ENCODE assay signal across 10 cellular contexts in the genomic region with DNA sequence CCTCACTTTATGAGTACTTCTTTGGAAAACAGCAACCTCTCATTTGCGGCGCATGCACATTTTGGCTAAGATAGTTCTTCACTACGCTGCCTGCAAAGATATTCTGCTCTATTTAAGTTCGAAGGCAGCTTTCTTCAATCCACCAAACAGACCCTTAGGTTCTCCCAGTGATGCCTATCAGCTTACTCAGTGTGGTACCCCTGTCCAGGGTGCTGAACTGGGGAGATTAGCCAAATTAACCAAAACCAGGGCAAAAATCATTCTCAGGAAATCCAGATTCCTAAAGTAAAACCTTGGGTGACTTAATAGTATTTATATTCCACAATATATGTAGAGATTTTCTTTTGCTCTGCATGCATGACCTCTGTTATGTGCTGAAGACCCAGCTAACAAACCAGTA.
DNase-seq lines count a peak whose midpoint lies in the region; ATAC-seq and TF ChIP-seq lines count a peak whose summit lies in the region.
"Had no signal": no experiment of that assay in that cellular context is flagged by ENCODE, and none has a peak within 500 bp of the region (broad histone marks: within the 10 kb centered on the region; RNA-seq: fewer than 3 reads in every experiment).

No MANE protein-coding gene starts in this region.

- TF ChIP-seq CTCF in cardiac muscle cell (IDR thresholded peaks at IDR 0.05; ENCODE audit: low read depth, low read length) (no peak), heart left ventricle (IDR thresholded peaks at IDR 0.05) (no peak), PC-3 (conservative IDR thresholded peaks at IDR 0.05; ENCODE audit: low read depth, low read length) (no peak), fibroblast of mammary gland (conservative IDR thresholded peaks at IDR 0.05; ENCODE audit: control insufficient read depth, insufficient read depth, low read depth, low read length) (no peak), testis (IDR thresholded peaks at IDR 0.05) (no peak)

- no peak overlapping the region for H3K4me2 ChIP-seq in PC-3 (ENCODE audit: low read length)
- H3K4me2 ChIP-seq: BLaER1 had no signal

- H3K36me3 Mint-ChIP-seq in activated T-cell treated with anti-CD3 and anti-CD28 coated beads, Interleukin-2, amount 50 U/mL, for 4 hours (ENCODE audit: insufficient read depth): no peaks in the 10 kb centered on the region

- H3K27me3 ChIP-seq in cardiac muscle cell (no peaks in the 10 kb centered on the region), heart left ventricle (peaks cover 0 to 3% (median 0%) of the 10 kb centered on the region in 9 donors), PC-3 (ENCODE audit: low read length) (no peaks in the 10 kb centered on the region), testis (no peaks in the 10 kb centered on the region)
- H3K27me3 ChIP-seq: BLaER1 had no signal

- no peak overlapping the region for H2AFZ ChIP-seq in PC-3 (ENCODE audit: low read length)

- no peaks in the 10 kb centered on the region for H3K4me1 Mint-ChIP-seq in activated T-cell treated with anti-CD3 and anti-CD28 coated beads, Interleukin-2, amount 50 U/mL, for 4 hours (ENCODE audit: low read depth)

- no peak overlapping the region for H3K4me3 Mint-ChIP-seq in activated T-cell treated with anti-CD3 and anti-CD28 coated beads, Interleukin-2, amount 50 U/mL, for 4 hours

- H3K9me3 ChIP-seq in cardiac muscle cell (ENCODE audit: low read depth): no peaks in the 10 kb centered on the region
- H3K9me3 ChIP-seq in heart left ventricle: peaks cover 0 to 2% (median 0%) of the 10 kb centered on the region in 12 donors
- H3K9me3 ChIP-seq in PC-3 (ENCODE audit: low read length): no peaks in the 10 kb centered on the region
- H3K9me3 ChIP-seq in testis: no peaks in the 10 kb centered on the region
- H3K9me3 ChIP-seq: BLaER1 had no signal

- peaks cover 9% of the 10 kb centered on the region for H3K9me3 Mint-ChIP-seq in activated T-cell treated with anti-CD3 and anti-CD28 coated beads, Interleukin-2, amount 50 U/mL, for 4 hours

- no peak for TF ChIP-seq POLR2A in heart left ventricle (IDR thresholded peaks at IDR 0.05)
- TF ChIP-seq POLR2A in testis (IDR thresholded peaks at IDR 0.05): no peak

- peak; percentile 9 to 68 for DNase-seq in cardiac muscle cell (ENCODE audit: low read depth in 1 of 2, low spot score in 1 of 2)
- no peak for DNase-seq in heart left ventricle
- peak; percentile 48 for DNase-seq in PC-3
- DNase-seq in fibroblast of mammary gland (ENCODE audit: low read depth): peak; percentile 46
- peak; percentile 17 for DNase-seq in testis
- no peak for DNase-seq in activated T-cell treated with anti-CD3 and anti-CD28 coated beads, Interleukin-2, amount 50 U/mL, for 4 hours

- ATAC-seq in heart left ventricle (no peak), PC-3 (no peak), HG03565 (IDR thresholded peaks at IDR 0.05; ENCODE audit: unreplicated experiment) (no peak), HG02884 (IDR thresholded peaks at IDR 0.05; ENCODE audit: unreplicated experiment) (no peak)
- no peak for ATAC-seq in activated T-cell treated with anti-CD3 and anti-CD28 coated beads, Interleukin-2, amount 50 U/mL, for 4 hours
- ATAC-seq: Panc1 had no signal

- POLR2A ChIA-PET in PC-3 (lab: Charles Lee; ENCODE audit: unreplicated experiment): interaction anchor here (0.6 kb wide), 1 partner anchor 1905 kb away, joined by 26 read pairs; no protein-coding TSS in a partner anchor

- WGBS in heart left ventricle, 4 donors: 45 to 61% (median 58%) methylated on average over 4 of the region's 4 CpGs
- WGBS in testis, 2 donors: 39 to 47% methylated on average over 4 of the region's 4 CpGs

- H3K4me3 ChIP-seq in cardiac muscle cell (no peak overlapping the region), heart left ventricle (no peak overlapping the region), PC-3 (ENCODE audit: low read length) (no peak overlapping the region), fibroblast of mammary gland (ENCODE audit: control insufficient read depth, low read depth, low read length) (no peak overlapping the region), testis (no peak overlapping the region)
- H3K4me3 ChIP-seq: BLaER1 had no signal

- intact Hi-C loops in heart left ventricle (cut with DNase I): no loop called here
- intact Hi-C loops in PC-3 (cut with micrococcal nuclease): no loop called here
- intact Hi-C loops in testis (cut with DNase I; ENCODE audit: low total_unique reads): no loop called here

- H4K20me1 ChIP-seq in PC-3 (ENCODE audit: low read length): no peaks in the 10 kb centered on the region
- H4K20me1 ChIP-seq: BLaER1 had no signal

- no peaks in the 10 kb centered on the region for H3K79me2 ChIP-seq in PC-3 (ENCODE audit: low read length)

- no peaks in the 10 kb centered on the region for H3K27me3 Mint-ChIP-seq in activated T-cell treated with anti-CD3 and anti-CD28 coated beads, Interleukin-2, amount 50 U/mL, for 4 hours (ENCODE audit: low read depth)

- no TSS peak for BruUV-seq in PC-3 (replicated peaks; lab: Mats Ljungman, UMichigan)

- H3F3A ChIP-seq in PC-3 (ENCODE audit: low read length, unreplicated experiment): no peaks in the 10 kb centered on the region

- H3K9ac ChIP-seq in PC-3 (ENCODE audit: low read length): no peak overlapping the region
- H3K9ac ChIP-seq: BLaER1 had no signal

- H3K9me2 ChIP-seq in PC-3 (replicated peaks; ENCODE audit: low read length): no peaks in the 10 kb centered on the region

- H3K36me3 ChIP-seq in cardiac muscle cell (no peaks in the 10 kb centered on the region), heart left ventricle (no peaks in the 10 kb centered on the region), PC-3 (ENCODE audit: low read depth, low read length) (no peaks in the 10 kb centered on the region), testis (ENCODE audit: low read depth, missing control alignments) (no peaks in the 10 kb centered on the region)
- H3K36me3 ChIP-seq: BLaER1 had no signal

- H3K4me1 ChIP-seq in cardiac muscle cell (ENCODE audit: low read depth) (no peaks in the 10 kb centered on the region), heart left ventricle (no peaks in the 10 kb centered on the region), PC-3 (ENCODE audit: insufficient read depth, low read length) (no peaks in the 10 kb centered on the region), testis (no peaks in the 10 kb centered on the region)
- H3K4me1 ChIP-seq: BLaER1 had no signal

- CTCF ChIA-PET in PC-3 (lab: Charles Lee): no interaction called here

- H3K27ac ChIP-seq in cardiac muscle cell: no peak overlapping the region
- no peak overlapping the region for H3K27ac ChIP-seq in heart left ventricle
- H3K27ac ChIP-seq in PC-3 (ENCODE audit: low read length): no peak overlapping the region
- no peak overlapping the region for H3K27ac ChIP-seq in testis
- H3K27ac ChIP-seq: BLaER1 had no signal

Comparison
In these comparisons a context has a peak if more than half of its experiments do, and no peak if none do; other contexts are left out.
1. DNase-seq: peak in cardiac muscle cell (2 of 2), PC-3 (single experiment), fibroblast of mammary gland (single experiment) and testis (single experiment); none in heart left ventricle (0 of 5) and activated T-cell treated with anti-CD3 and anti-CD28 coated beads, Interleukin-2, amount 50 U/mL, for 4 hours (single experiment).